ENCODE assay signal across 8 cellular contexts in genomic region chr1:236141447-236142357, GRCh38. TPM values are rescaled to one million over a fixed set of nuclear protein-coding genes. Genes with fewer than 3 reads are reported as not detected.
DNase-seq lines count a peak whose midpoint lies in the region; ATAC-seq, FAIRE-seq and TF ChIP-seq lines count a peak whose summit lies in the region.

No MANE protein-coding gene starts in this region.

- H3K27me3 ChIP-seq in PC-3 (ENCODE audit: low read length) = no peaks in the 10 kb centered on the region
- H3K27me3 ChIP-seq in keratinocyte (ENCODE audit: control insufficient read depth, extremely low read depth, insufficient read depth, low read length) = peaks cover 12% of the 10 kb centered on the region
- H3K27me3 ChIP-seq in small intestine (ENCODE audit: control insufficient read depth in 2 of 2, insufficient read depth in 2 of 2, low read length in 2 of 2) = no peaks in the 10 kb centered on the region

- no peak overlapping the region for H3K27ac ChIP-seq in PC-3 (ENCODE audit: low read length)
- H3K27ac ChIP-seq in keratinocyte (ENCODE audit: control insufficient read depth, insufficient read depth, low read length) = no peak overlapping the region
- H3K27ac ChIP-seq in small intestine (ENCODE audit: low read depth in 1 of 2, low read length in 1 of 2) = no peak overlapping the region

- H3K4me1 ChIP-seq in PC-3 (ENCODE audit: insufficient read depth, low read length) = peaks cover 8% of the 10 kb centered on the region; the same call in 1 of the 2 replicates
- H3K4me1 ChIP-seq in keratinocyte (ENCODE audit: control insufficient read depth, extremely low read depth, insufficient read depth, low read length) = peaks cover 10% of the 10 kb centered on the region
- peaks cover 0 to 2% of the 10 kb centered on the region in 2 donors for H3K4me1 ChIP-seq in small intestine (ENCODE audit: control insufficient read depth in 2 of 2, insufficient read depth in 1 of 2, low read depth in 1 of 2, low read length in 1 of 2)

- dilution Hi-C loops in keratinocyte (cut with MboI; ENCODE audit: extremely low pct_ligation_motif_present, low sequenced_read_pairs) = no loop called here

- peak; percentile 17 for DNase-seq in activated T-cell treated with anti-CD3 and anti-CD28 coated beads for 1 hour (ENCODE audit: low read depth)
- DNase-seq in activated T-cell treated with anti-CD3 and anti-CD28 coated beads for 4 hours = no peak
- DNase-seq in PC-3 = peak; percentile 31
- DNase-seq in cerebellar cortex (ENCODE audit: low spot score) = peak; percentile 26
- DNase-seq in keratinocyte (ENCODE audit: low read depth, low spot score) = no peak
- DNase-seq in small intestine = peak; percentile 67

- ATAC-seq in HG02852 (IDR thresholded peaks at IDR 0.05; ENCODE audit: unreplicated experiment) (peak; percentile 20), PC-3 (peak; percentile 42), GM18861 (IDR thresholded peaks at IDR 0.05; ENCODE audit: unreplicated experiment) (no peak)

- H3K9ac ChIP-seq in PC-3 (ENCODE audit: low read length) = no peak overlapping the region; the same call in 1 of the 2 replicates
- H3K9ac ChIP-seq in keratinocyte (ENCODE audit: control insufficient read depth, extremely low read depth, insufficient read depth, low read length) = no peak overlapping the region

- no peaks in the 10 kb centered on the region for H3K9me2 ChIP-seq in PC-3 (replicated peaks; ENCODE audit: low read length)

- FAIRE-seq in keratinocyte (lab: Jason Lieb, UNC) (no peak), small intestine (lab: Jason Lieb, UNC) (no peak)

- H4K20me1 ChIP-seq in PC-3 (ENCODE audit: low read length) = no peaks in the 10 kb centered on the region
- no peaks in the 10 kb centered on the region for H4K20me1 ChIP-seq in keratinocyte (ENCODE audit: control insufficient read depth, extremely low read depth, insufficient read depth, low read length)

- POLR2A ChIA-PET in PC-3 (lab: Charles Lee; ENCODE audit: unreplicated experiment) = no interaction called here

- no peak for TF ChIP-seq CTCF in PC-3 (conservative IDR thresholded peaks at IDR 0.05; ENCODE audit: low read depth, low read length)
- no peak for TF ChIP-seq CTCF in keratinocyte (optimal IDR thresholded peaks at IDR 0.05 in 1 of 3, IDR thresholded peaks at IDR 0.05 in 1 of 3, conservative IDR thresholded peaks at IDR 0.05 in 1 of 3; ENCODE audit: extremely low read depth in 1 of 3, insufficient read depth in 2 of 3, low read length in 3 of 3)

- H3K36me3 ChIP-seq in PC-3 (ENCODE audit: low read depth, low read length) (no peaks in the 10 kb centered on the region), keratinocyte (ENCODE audit: control insufficient read depth in 2 of 2, extremely low read depth in 1 of 2, insufficient read depth in 2 of 2, low read length in 2 of 2) (no peaks in the 10 kb centered on the region), small intestine (ENCODE audit: control insufficient read depth in 2 of 2, insufficient read depth in 2 of 2, low read length in 2 of 2) (no peaks in the 10 kb centered on the region)

- peak overlapping the region; percentile 77 for H3K4me3 ChIP-seq in PC-3 (ENCODE audit: low read length)
- peak overlapping the region; percentile 32 to 67 (median 63) for H3K4me3 ChIP-seq in keratinocyte (ENCODE audit: control insufficient read depth in 2 of 3, extremely low read depth in 1 of 3, insufficient read depth in 2 of 3, low read depth in 1 of 3, low read length in 3 of 3)
- H3K4me3 ChIP-seq in small intestine (ENCODE audit: low read depth in 1 of 2, low read length in 2 of 2) = peak overlapping the region; percentile 69 to 82

- no TSS peak for BruUV-seq in PC-3 (replicated peaks; lab: Mats Ljungman, UMichigan)

- CTCF ChIA-PET in PC-3 (lab: Charles Lee) = no interaction called here

- H3K4me2 ChIP-seq in PC-3 (ENCODE audit: low read length) (peak overlapping the region; percentile 96), keratinocyte (ENCODE audit: control insufficient read depth, extremely low read depth, insufficient read depth, low read depth, low read length) (peak overlapping the region; percentile 69)

- WGBS in small intestine, 3 donors = 0 to 1% (median 1%) methylated on average over 47 to 83 of the region's 83 CpGs

- H2AFZ ChIP-seq in PC-3 (ENCODE audit: low read length) (peak overlapping the region; percentile 91), keratinocyte (ENCODE audit: control insufficient read depth, low read length) (peak overlapping the region; percentile 84)

- H3K79me2 ChIP-seq in PC-3 (ENCODE audit: low read length) = no peaks in the 10 kb centered on the region
- H3K79me2 ChIP-seq in keratinocyte (ENCODE audit: control insufficient read depth, insufficient read depth, low read length) = no peaks in the 10 kb centered on the region

- H3K9me1 ChIP-seq in keratinocyte (ENCODE audit: control insufficient read depth, extremely low read depth, insufficient read depth, low read length) = no peaks in the 10 kb centered on the region

- intact Hi-C loops in PC-3 (cut with micrococcal nuclease) = no loop called here

- H3F3A ChIP-seq in PC-3 (ENCODE audit: low read length, unreplicated experiment) = no peaks in the 10 kb centered on the region

- no peaks in the 10 kb centered on the region for H3K9me3 ChIP-seq in PC-3 (ENCODE audit: low read length)
- H3K9me3 ChIP-seq in keratinocyte (ENCODE audit: control insufficient read depth, low read depth, low read length) = no peaks in the 10 kb centered on the region
- H3K9me3 ChIP-seq in small intestine (ENCODE audit: control insufficient read depth, low read depth) = no peaks in the 10 kb centered on the region

RNA-seq across cellular contexts. Expression of gene GPR137B, which starts 0.6 kb away (rescaled TPM):
- 0.69 and 2.3 TPM in 2 replicates for total RNA-seq in PC-3 (2014; rRNA removed)
- polyA plus RNA-seq in keratinocyte (6.2 to 9.9 TPM (median 7.1 TPM) in 3 replicates), small intestine (1 to 10 TPM; 2.0 to 6.0 (median 5.4) TPM)
- 7.4 TPM for polyA plus RNA-seq in keratinocyte (2011; ENCODE audit: low read depth)
- polyA plus RNA-seq in keratinocyte (2011; cell fraction: cytosol; rRNA removed) = 11.6 and 14.2 TPM in 2 replicates
- polyA plus RNA-seq in keratinocyte (2011; cell fraction: nucleus; rRNA removed) = 14.0 and 14.2 TPM in 2 replicates
- 8.3 and 19.4 TPM in 2 replicates for polyA plus RNA-seq in keratinocyte (2012; ENCODE audit: low replicate concordance)
- polyA minus RNA-seq in keratinocyte = 4.7 to 22.6 TPM (median 5.3 TPM) in 3 replicates
- 1.9 TPM for polyA minus RNA-seq in keratinocyte (2011; cell fraction: cytosol; rRNA and poly(A)+ RNA removed)
- polyA minus RNA-seq in keratinocyte (2011; cell fraction: nucleus; rRNA and poly(A)+ RNA removed) = 4.1 and 5.0 TPM in 2 replicates

Comparison
In these comparisons a context has a peak if more than half of its experiments do, and no peak if none do; other contexts are left out.
1. DNase-seq: peak in activated T-cell treated with anti-CD3 and anti-CD28 coated beads for 1 hour (single experiment), PC-3 (single experiment), cerebellar cortex (single experiment) and small intestine (single experiment); none in activated T-cell treated with anti-CD3 and anti-CD28 coated beads for 4 hours (single experiment) and keratinocyte (single experiment).
2. Peak in every context shown above with its lines, with median percentiles within 50 percentile points of each other: H3K4me3 ChIP-seq.